Comparison of ENCODE assay signal across 2 cellular contexts in the genomic region with DNA sequence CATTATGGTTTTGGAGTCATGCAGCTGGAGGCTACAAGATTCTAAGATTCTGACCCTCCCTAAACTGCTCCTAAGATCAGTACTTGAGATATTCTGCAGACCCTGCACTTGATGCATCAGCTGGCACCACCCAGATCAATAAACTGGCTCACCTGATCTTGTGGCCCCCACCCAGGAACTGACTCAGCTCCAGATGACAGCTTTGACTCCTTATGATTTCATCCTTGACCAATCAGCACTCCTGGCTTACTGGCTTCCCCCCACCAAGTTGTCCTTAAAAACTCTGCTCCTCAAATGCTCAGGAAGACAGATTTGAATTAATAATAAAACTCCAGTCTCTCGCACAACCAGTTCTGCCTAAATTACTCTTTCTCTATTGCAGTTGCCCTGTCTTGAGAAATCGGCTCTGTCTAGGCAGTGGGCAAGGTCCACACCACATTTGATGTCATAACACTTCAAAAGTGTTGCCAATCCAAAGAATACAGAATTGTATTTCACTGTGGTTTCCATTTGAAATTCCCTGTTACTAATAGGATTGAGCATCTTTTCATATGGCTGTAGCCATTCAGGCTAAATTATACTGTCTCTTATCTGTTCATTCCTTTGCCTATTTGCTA.
TF ChIP-seq lines count a peak whose summit lies in the region.

No MANE protein-coding gene starts in this region.

TF ChIP-seq in GM23338, 12 proteins besides CTCF, POLR2A, EP300 and RAD21:
- TF ChIP-seq EZH2 (IDR thresholded peaks at IDR 0.05; ENCODE audit: low read depth, unreplicated experiment) (no peak), STAT1 (IDR thresholded peaks at IDR 0.05; ENCODE audit: unreplicated experiment) (no peak), ZNF331 (CRISPR knock-in tag; IDR thresholded peaks at IDR 0.05; ENCODE audit: low read depth) (no peak)
- TF ChIP-seq, protein P1, sequence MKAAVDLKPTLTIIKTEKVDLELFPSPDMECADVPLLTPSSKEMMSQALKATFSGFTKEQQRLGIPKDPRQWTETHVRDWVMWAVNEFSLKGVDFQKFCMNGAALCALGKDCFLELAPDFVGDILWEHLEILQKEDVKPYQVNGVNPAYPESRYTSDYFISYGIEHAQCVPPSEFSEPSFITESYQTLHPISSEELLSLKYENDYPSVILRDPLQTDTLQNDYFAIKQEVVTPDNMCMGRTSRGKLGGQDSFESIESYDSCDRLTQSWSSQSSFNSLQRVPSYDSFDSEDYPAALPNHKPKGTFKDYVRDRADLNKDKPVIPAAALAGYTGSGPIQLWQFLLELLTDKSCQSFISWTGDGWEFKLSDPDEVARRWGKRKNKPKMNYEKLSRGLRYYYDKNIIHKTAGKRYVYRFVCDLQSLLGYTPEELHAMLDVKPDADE (IDR thresholded peaks at IDR 0.05): no peak

TF ChIP-seq in HepG2, 621 proteins besides CTCF, POLR2A, EP300 and RAD21:
- TF ChIP-seq, protein P2, sequence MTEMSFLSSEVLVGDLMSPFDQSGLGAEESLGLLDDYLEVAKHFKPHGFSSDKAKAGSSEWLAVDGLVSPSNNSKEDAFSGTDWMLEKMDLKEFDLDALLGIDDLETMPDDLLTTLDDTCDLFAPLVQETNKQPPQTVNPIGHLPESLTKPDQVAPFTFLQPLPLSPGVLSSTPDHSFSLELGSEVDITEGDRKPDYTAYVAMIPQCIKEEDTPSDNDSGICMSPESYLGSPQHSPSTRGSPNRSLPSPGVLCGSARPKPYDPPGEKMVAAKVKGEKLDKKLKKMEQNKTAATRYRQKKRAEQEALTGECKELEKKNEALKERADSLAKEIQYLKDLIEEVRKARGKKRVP (CRISPR knock-in tag; IDR thresholded peaks at IDR 0.05): 0 out of 4 replicates have a peak, but pooled peaks of 1 of the 2 experiments have one; percentile 14
- TF ChIP-seq HNF4A (CRISPR knock-in tag; IDR thresholded peaks at IDR 0.05): peak; percentile 52
- TF ChIP-seq, protein P3, sequence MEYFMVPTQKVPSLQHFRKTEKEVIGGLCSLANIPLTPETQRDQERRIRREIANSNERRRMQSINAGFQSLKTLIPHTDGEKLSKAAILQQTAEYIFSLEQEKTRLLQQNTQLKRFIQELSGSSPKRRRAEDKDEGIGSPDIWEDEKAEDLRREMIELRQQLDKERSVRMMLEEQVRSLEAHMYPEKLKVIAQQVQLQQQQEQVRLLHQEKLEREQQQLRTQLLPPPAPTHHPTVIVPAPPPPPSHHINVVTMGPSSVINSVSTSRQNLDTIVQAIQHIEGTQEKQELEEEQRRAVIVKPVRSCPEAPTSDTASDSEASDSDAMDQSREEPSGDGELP (IDR thresholded peaks at IDR 0.05; ENCODE audit: borderline replicate concordance, low read depth): peak; percentile 22; the same call in 1 of the 2 replicates
- no peak for TF ChIP-seq SCMH1 (CRISPR knock-in tag; IDR thresholded peaks at IDR 0.05; ENCODE audit: borderline replicate concordance)
- no peak for TF ChIP-seq ZBTB8A (CRISPR knock-in tag; IDR thresholded peaks at IDR 0.05; ENCODE audit: borderline replicate concordance, low read depth)
- TF ChIP-seq, protein P4, sequence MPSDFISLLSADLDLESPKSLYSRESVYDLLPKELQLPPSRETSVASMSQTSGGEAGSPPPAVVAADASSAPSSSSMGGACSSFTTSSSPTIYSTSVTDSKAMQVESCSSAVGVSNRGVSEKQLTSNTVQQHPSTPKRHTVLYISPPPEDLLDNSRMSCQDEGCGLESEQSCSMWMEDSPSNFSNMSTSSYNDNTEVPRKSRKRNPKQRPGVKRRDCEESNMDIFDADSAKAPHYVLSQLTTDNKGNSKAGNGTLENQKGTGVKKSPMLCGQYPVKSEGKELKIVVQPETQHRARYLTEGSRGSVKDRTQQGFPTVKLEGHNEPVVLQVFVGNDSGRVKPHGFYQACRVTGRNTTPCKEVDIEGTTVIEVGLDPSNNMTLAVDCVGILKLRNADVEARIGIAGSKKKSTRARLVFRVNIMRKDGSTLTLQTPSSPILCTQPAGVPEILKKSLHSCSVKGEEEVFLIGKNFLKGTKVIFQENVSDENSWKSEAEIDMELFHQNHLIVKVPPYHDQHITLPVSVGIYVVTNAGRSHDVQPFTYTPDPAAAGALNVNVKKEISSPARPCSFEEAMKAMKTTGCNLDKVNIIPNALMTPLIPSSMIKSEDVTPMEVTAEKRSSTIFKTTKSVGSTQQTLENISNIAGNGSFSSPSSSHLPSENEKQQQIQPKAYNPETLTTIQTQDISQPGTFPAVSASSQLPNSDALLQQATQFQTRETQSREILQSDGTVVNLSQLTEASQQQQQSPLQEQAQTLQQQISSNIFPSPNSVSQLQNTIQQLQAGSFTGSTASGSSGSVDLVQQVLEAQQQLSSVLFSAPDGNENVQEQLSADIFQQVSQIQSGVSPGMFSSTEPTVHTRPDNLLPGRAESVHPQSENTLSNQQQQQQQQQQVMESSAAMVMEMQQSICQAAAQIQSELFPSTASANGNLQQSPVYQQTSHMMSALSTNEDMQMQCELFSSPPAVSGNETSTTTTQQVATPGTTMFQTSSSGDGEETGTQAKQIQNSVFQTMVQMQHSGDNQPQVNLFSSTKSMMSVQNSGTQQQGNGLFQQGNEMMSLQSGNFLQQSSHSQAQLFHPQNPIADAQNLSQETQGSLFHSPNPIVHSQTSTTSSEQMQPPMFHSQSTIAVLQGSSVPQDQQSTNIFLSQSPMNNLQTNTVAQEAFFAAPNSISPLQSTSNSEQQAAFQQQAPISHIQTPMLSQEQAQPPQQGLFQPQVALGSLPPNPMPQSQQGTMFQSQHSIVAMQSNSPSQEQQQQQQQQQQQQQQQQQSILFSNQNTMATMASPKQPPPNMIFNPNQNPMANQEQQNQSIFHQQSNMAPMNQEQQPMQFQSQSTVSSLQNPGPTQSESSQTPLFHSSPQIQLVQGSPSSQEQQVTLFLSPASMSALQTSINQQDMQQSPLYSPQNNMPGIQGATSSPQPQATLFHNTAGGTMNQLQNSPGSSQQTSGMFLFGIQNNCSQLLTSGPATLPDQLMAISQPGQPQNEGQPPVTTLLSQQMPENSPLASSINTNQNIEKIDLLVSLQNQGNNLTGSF (CRISPR knock-in tag; IDR thresholded peaks at IDR 0.05): no peak
- TF ChIP-seq HNF4G (IDR thresholded peaks at IDR 0.05; ENCODE audit: borderline replicate concordance, low read depth, low read length): 0 out of 2 replicates have a peak, but pooled peaks have one; percentile 21
- no peak for TF ChIP-seq HNF4G (CRISPR knock-in tag; IDR thresholded peaks at IDR 0.05; ENCODE audit: borderline replicate concordance, low read depth)
- 0 out of 2 replicates have a peak, but pooled peaks have one; percentile 13 for TF ChIP-seq ZNF644 (CRISPR knock-in tag; IDR thresholded peaks at IDR 0.05; ENCODE audit: low read depth)
- TF ChIP-seq GPN1 (CRISPR knock-in tag; IDR thresholded peaks at IDR 0.05; ENCODE audit: borderline replicate concordance): no peak
- TF ChIP-seq ATF7-NPFF (CRISPR knock-in tag; IDR thresholded peaks at IDR 0.05; ENCODE audit: low read depth): no peak
- TF ChIP-seq BCL6 (CRISPR knock-in tag; IDR thresholded peaks at IDR 0.05): peak; percentile 38; the same call in 1 of the 2 replicates
- no peak for TF ChIP-seq ZSCAN21 (CRISPR knock-in tag; IDR thresholded peaks at IDR 0.05; ENCODE audit: borderline replicate concordance)
- TF ChIP-seq HMG20A (CRISPR knock-in tag; IDR thresholded peaks at IDR 0.05; ENCODE audit: borderline replicate concordance): 0 out of 2 replicates have a peak, but pooled peaks have one; percentile 36
- no peak for TF ChIP-seq FOSL1 (CRISPR knock-in tag; IDR thresholded peaks at IDR 0.05; ENCODE audit: borderline replicate concordance)
- TF ChIP-seq CEBPB (IDR thresholded peaks at IDR 0.05; ENCODE audit: borderline replicate concordance, low read depth, low read length): peak; percentile 90
- peak; percentile 25; the same call in 1 of the 2 replicates for TF ChIP-seq CEBPG (CRISPR knock-in tag; IDR thresholded peaks at IDR 0.05)
- TF ChIP-seq GATAD2A (CRISPR knock-in tag; IDR thresholded peaks at IDR 0.05): 0 out of 2 replicates have a peak, but pooled peaks have one; percentile 16
TF ChIP-seq in HepG2: peak in this region for 10.
